Comparison of ENCODE assay signal across 9 cellular contexts in the genomic region with DNA sequence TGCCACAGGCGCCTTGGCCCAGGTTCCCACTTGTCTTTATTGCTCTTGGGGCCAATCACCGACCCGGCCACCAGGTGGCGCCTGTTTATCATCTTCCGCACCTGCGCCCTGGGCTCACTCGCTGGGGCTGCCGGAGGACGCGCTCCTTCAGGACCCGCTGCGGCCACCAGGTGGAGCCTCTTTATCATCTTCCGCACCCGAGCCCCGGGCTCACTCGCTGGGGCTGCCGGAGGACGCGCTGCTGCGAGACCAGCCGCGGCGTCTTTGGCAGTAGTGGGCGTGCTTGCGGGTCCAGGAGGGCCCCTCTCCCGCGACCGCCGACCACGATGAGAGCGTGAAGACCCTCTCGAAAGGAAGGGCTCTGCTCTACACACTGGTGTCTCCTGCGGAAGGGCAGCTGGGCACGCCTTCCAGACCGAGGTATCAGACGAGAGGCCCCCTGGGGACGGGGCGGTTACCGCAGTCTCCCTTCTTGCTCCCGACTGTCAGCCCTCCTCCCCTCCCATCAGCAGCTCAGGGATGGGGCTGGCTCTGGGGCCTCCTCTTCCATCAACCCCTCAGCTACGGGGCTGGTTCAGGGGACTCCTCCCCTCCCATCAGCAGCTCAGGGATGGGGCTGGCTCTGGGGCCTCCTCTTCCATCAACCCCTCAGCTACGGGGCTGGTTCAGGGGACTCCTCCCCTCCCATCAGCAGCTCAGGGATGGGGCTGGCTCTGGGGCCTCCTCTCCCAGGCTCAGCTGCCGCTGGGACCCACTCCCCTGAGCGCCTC. TPM values are rescaled to one million over a fixed set of nuclear protein-coding genes. Genes with fewer than 3 reads are reported as not detected.
A peak's percentile ranks its signal among the peaks of the same experiment; 100 is the strongest.
DNase-seq lines count a peak whose midpoint lies in the region; ATAC-seq and TF ChIP-seq lines count a peak whose summit lies in the region.
"Not testable (repeated sequence)": the region's sequence is repeated elsewhere in the genome, so short reads cannot be mapped to it uniquely, and the experiment has no call there.
"Had no signal": no experiment of that assay in that cellular context is flagged by ENCODE, and none has a peak within 500 bp of the region (broad histone marks: within the 10 kb centered on the region; RNA-seq: fewer than 3 reads in every experiment).

No MANE protein-coding gene starts in this region.

- not testable (repeated sequence) for H3K9ac ChIP-seq in endocrine pancreas (ENCODE audit: control insufficient read depth, insufficient read depth, low read length); mesenchymal stem cell (ENCODE audit: low read length)

- 65% methylated on average over 42 of the region's 44 CpGs for WGBS in mesenchymal stem cell

- DNase-seq in CD8-positive, alpha-beta memory T cell = peak; percentile 27 to 84 (median 58)
- peak; percentile 75 for DNase-seq in GM20000 (ENCODE audit: low spot score)
- peak; percentile 82 for DNase-seq in OCI-LY7 (ENCODE audit: low spot score)
- DNase-seq in activated T-cell treated with anti-CD3 and anti-CD28 coated beads for 1 hour (ENCODE audit: low read depth) = peak; percentile 73
- DNase-seq in mesenchymal stem cell = not testable (repeated sequence)
- peak; percentile 80 for DNase-seq in stimulated activated CD8-positive, alpha-beta memory T cell treated with anti-CD3 and anti-CD28 coated beads, Interleukin-12 subunit alpha, Interleukin-12 subunit beta, amount 100 ng/mL, for 24 hours (ENCODE audit: extremely low read depth)

- H2BK120ac ChIP-seq in mesenchymal stem cell (ENCODE audit: low read depth, low read length) = not testable (repeated sequence)

- not testable (repeated sequence) for H3K36me3 ChIP-seq in CD8-positive, alpha-beta memory T cell (ENCODE audit: insufficient read depth, low read length); OCI-LY7 (ENCODE audit: insufficient read depth, low read length); endocrine pancreas (ENCODE audit: control insufficient read depth, insufficient read depth, low read length); mesenchymal stem cell (ENCODE audit: control insufficient read depth in 1 of 2, insufficient read depth in 2 of 2, low read depth in 1 of 2, low read length in 2 of 2)

- peak overlapping the region; percentile 53 for H3K4me3 ChIP-seq in CD8-positive, alpha-beta memory T cell (ENCODE audit: low read length)
- peak overlapping the region; percentile 65 for H3K4me3 ChIP-seq in OCI-LY7 (ENCODE audit: low read depth, low read length, poor library complexity, severe bottlenecking)
- H3K4me3 ChIP-seq in endocrine pancreas (ENCODE audit: control insufficient read depth, insufficient read depth, low read length) = peak overlapping the region; percentile 47
- H3K4me3 ChIP-seq in mesenchymal stem cell (ENCODE audit: insufficient read depth in 1 of 2, low read depth in 1 of 2, low read length in 2 of 2) = peak overlapping the region; percentile 57 to 68

- not testable (repeated sequence) for H3K27me3 Mint-ChIP-seq in CD8-positive, alpha-beta memory T cell

- not testable (repeated sequence) for H3K9me3 ChIP-seq in CD8-positive, alpha-beta memory T cell (ENCODE audit: low read length); OCI-LY7 (ENCODE audit: low read length); endocrine pancreas (ENCODE audit: control insufficient read depth, low read length)
- peaks cover 20% of the 10 kb centered on the region for H3K9me3 ChIP-seq in mesenchymal stem cell (ENCODE audit: control insufficient read depth, low read length)

- H2BK5ac ChIP-seq in mesenchymal stem cell (ENCODE audit: low read depth, low read length, poor library complexity, severe bottlenecking) = not testable (repeated sequence)

- not testable (repeated sequence) for H4K91ac ChIP-seq in mesenchymal stem cell (ENCODE audit: low read length)

- H3K4me1 ChIP-seq in CD8-positive, alpha-beta memory T cell (ENCODE audit: insufficient read depth, low read length); OCI-LY7 (ENCODE audit: insufficient read depth, low read length, poor library complexity, severe bottlenecking); endocrine pancreas (ENCODE audit: control insufficient read depth, insufficient read depth, low read length); mesenchymal stem cell (ENCODE audit: control insufficient read depth, insufficient read depth, low read depth, low read length): not testable (repeated sequence)

- H3K79me1 ChIP-seq in mesenchymal stem cell (replicated peaks; ENCODE audit: low read length, poor library complexity, severe bottlenecking) = not testable (repeated sequence)

- H3K4me2 ChIP-seq in OCI-LY7 (ENCODE audit: low read length) (peak overlapping the region; percentile 58; the same call in 1 of the 2 replicates), mesenchymal stem cell (ENCODE audit: low read length, poor library complexity, severe bottlenecking) (peak overlapping the region; percentile 76)

- H2BK15ac ChIP-seq in mesenchymal stem cell (ENCODE audit: low read depth, poor library complexity, severe bottlenecking) = not testable (repeated sequence)

- H3K9me2 ChIP-seq in OCI-LY7 (ENCODE audit: insufficient read depth, low read length) = not testable (repeated sequence)

- not testable (repeated sequence) for H3K9me3 Mint-ChIP-seq in CD8-positive, alpha-beta memory T cell

- not testable (repeated sequence) for H4K20me1 ChIP-seq in OCI-LY7 (ENCODE audit: insufficient read depth, low read length)

- H3K4me1 Mint-ChIP-seq in CD8-positive, alpha-beta memory T cell = not testable (repeated sequence)

- H3K27ac Mint-ChIP-seq in CD8-positive, alpha-beta memory T cell = peak overlapping the region in 2 of 8 donors; percentile 47 to 48

- not testable (repeated sequence) for H3K36me3 Mint-ChIP-seq in CD8-positive, alpha-beta memory T cell

- H3K18ac ChIP-seq in mesenchymal stem cell (ENCODE audit: low read depth in 1 of 2, low read length in 2 of 2) = not testable (repeated sequence)

- H2AFZ ChIP-seq in OCI-LY7 (ENCODE audit: low read length) = peak overlapping the region; percentile 78; the same call in 1 of the 2 replicates
- H2AFZ ChIP-seq in mesenchymal stem cell (ENCODE audit: low read depth, low read length) = not testable (repeated sequence)

- POLR2A ChIA-PET in CD8-positive, alpha-beta memory T cell (lab: Charles Lee) = not testable (repeated sequence)
- POLR2A ChIA-PET in OCI-LY7 (lab: Charles Lee) = interaction anchor here (0.7 kb wide), 1 partner anchor 1142 kb away, joined by 4 read pairs; no protein-coding TSS in a partner anchor

- peak; percentile 100 for ATAC-seq in HG03442 (IDR thresholded peaks at IDR 0.05; ENCODE audit: unreplicated experiment)

- H3K23ac ChIP-seq in mesenchymal stem cell (ENCODE audit: low read length in 2 of 2) = not testable (repeated sequence)

- peak overlapping the region in 6 of 7 donors; percentile 35 to 77 (median 68) for H3K4me3 Mint-ChIP-seq in CD8-positive, alpha-beta memory T cell

- H2BK12ac ChIP-seq in mesenchymal stem cell (ENCODE audit: low read length in 2 of 2) = not testable (repeated sequence)

- not testable (repeated sequence) for H3K27ac ChIP-seq in CD8-positive, alpha-beta memory T cell (ENCODE audit: low read depth, low read length); OCI-LY7 (ENCODE audit: low read depth, low read length, poor library complexity, severe bottlenecking); mesenchymal stem cell (ENCODE audit: low read length, poor library complexity, severe bottlenecking)

- CTCF ChIA-PET in CD8-positive, alpha-beta memory T cell (lab: Charles Lee) = interaction anchor here (1.2 kb wide), 1 partner anchor 869 kb away, joined by 3 read pairs; no protein-coding TSS in a partner anchor
- CTCF ChIA-PET in OCI-LY7 (lab: Charles Lee; ENCODE audit: unreplicated experiment) = not testable (repeated sequence)

- not testable (repeated sequence) for H4K8ac ChIP-seq in mesenchymal stem cell (ENCODE audit: low read length)

- intact Hi-C loops in OCI-LY7 (cut with micrococcal nuclease; ENCODE audit: unreplicated experiment) = loop anchor here (10.0 kb wide), 1 partner anchor 208 kb away; the partner anchor contains the start of gene OR2M5

- not testable (repeated sequence) for H2AK5ac ChIP-seq in mesenchymal stem cell (ENCODE audit: low read length, severe bottlenecking)

- H3K4ac ChIP-seq in mesenchymal stem cell (ENCODE audit: low read depth in 1 of 2, low read length in 2 of 2) = not testable (repeated sequence)

- H3K14ac ChIP-seq in mesenchymal stem cell (ENCODE audit: low read length in 2 of 2) = not testable (repeated sequence)

- H3K27me3 ChIP-seq in CD8-positive, alpha-beta memory T cell (ENCODE audit: insufficient read depth, low read length, poor library complexity, severe bottlenecking); endocrine pancreas (ENCODE audit: control insufficient read depth, insufficient read depth, low read length); mesenchymal stem cell (ENCODE audit: control insufficient read depth in 1 of 2, insufficient read depth in 1 of 2, low read length in 2 of 2): not testable (repeated sequence)

- BruUV-seq in OCI-LY7 (replicated peaks; lab: Mats Ljungman, UMichigan) = not testable (repeated sequence)

- not testable (repeated sequence) for H3K79me2 ChIP-seq in OCI-LY7 (ENCODE audit: insufficient read depth, low read depth, low read length)

- TF ChIP-seq CTCF in GM20000 (IDR thresholded peaks at IDR 0.05; ENCODE audit: extremely low read depth, missing control alignments) = peak; percentile 76
- TF ChIP-seq CTCF in OCI-LY7 (conservative IDR thresholded peaks at IDR 0.05; ENCODE audit: low read length) = peak; percentile 82

RNA-seq across cellular contexts. Expression of gene OR2L8, which starts 11.5 kb away (rescaled TPM):
- total RNA-seq in CD8-positive, alpha-beta memory T cell = not detected
- not detected for polyA plus RNA-seq in CD8-positive, alpha-beta memory T cell
- total RNA-seq in OCI-LY7 (2014; rRNA removed; shearing (Covaris generic)) = not detected in 2 replicates
- total RNA-seq in OCI-LY7 (2022) = not detected in 2 replicates
- polyA plus RNA-seq in mesenchymal stem cell (2013, experiment 1 of 2) = not detected
- not detected for polyA plus RNA-seq in mesenchymal stem cell (2013, experiment 2 of 2)
- total RNA-seq: activated CD8-positive, alpha-beta memory T cell treated with anti-CD3 and anti-CD28 coated beads for 36 hours had no signal

RNA-seq across cellular contexts. Expression of gene OR2AJ1, which starts 12.5 kb away (rescaled TPM):
- not detected for total RNA-seq in CD8-positive, alpha-beta memory T cell
- polyA plus RNA-seq in CD8-positive, alpha-beta memory T cell = not detected
- total RNA-seq in OCI-LY7 (2014; rRNA removed; shearing (Covaris generic)) = not detected in 2 replicates
- not detected in 2 replicates for total RNA-seq in OCI-LY7 (2022)
- not detected for polyA plus RNA-seq in mesenchymal stem cell (2013, experiment 1 of 2)
- not detected for polyA plus RNA-seq in mesenchymal stem cell (2013, experiment 2 of 2)
- total RNA-seq: activated CD8-positive, alpha-beta memory T cell treated with anti-CD3 and anti-CD28 coated beads for 36 hours had no signal

RNA-seq across cellular contexts. Expression of gene OR2T8, which starts 17.1 kb away (rescaled TPM):
- not detected for total RNA-seq in CD8-positive, alpha-beta memory T cell
- not detected for polyA plus RNA-seq in CD8-positive, alpha-beta memory T cell
- total RNA-seq in OCI-LY7 (2014; rRNA removed; shearing (Covaris generic)) = not detected in 2 replicates
- total RNA-seq in OCI-LY7 (2022) = not detected in 2 replicates
- polyA plus RNA-seq in mesenchymal stem cell (2013, experiment 1 of 2) = not detected
- not detected for polyA plus RNA-seq in mesenchymal stem cell (2013, experiment 2 of 2)
- total RNA-seq: activated CD8-positive, alpha-beta memory T cell treated with anti-CD3 and anti-CD28 coated beads for 36 hours had no signal

RNA-seq across cellular contexts. Expression of gene OR2AK2, which starts 27.9 kb away (rescaled TPM):
- not detected for total RNA-seq in CD8-positive, alpha-beta memory T cell
- polyA plus RNA-seq in CD8-positive, alpha-beta memory T cell = not detected
- total RNA-seq in OCI-LY7 (2014; rRNA removed; shearing (Covaris generic)) = 0.15 TPM in 1 of 2 replicates, not detected in the other
- not detected in 2 replicates for total RNA-seq in OCI-LY7 (2022)
- polyA plus RNA-seq in mesenchymal stem cell (2013, experiment 1 of 2) = not detected
- polyA plus RNA-seq in mesenchymal stem cell (2013, experiment 2 of 2) = not detected
- total RNA-seq: activated CD8-positive, alpha-beta memory T cell treated with anti-CD3 and anti-CD28 coated beads for 36 hours had no signal

RNA-seq across cellular contexts. Expression of gene OR2W3, which starts 41.8 kb away (rescaled TPM):
- total RNA-seq in CD8-positive, alpha-beta memory T cell = not detected
- polyA plus RNA-seq in CD8-positive, alpha-beta memory T cell = not detected
- total RNA-seq in OCI-LY7 (2014; rRNA removed; shearing (Covaris generic)) = not detected in 2 replicates
- total RNA-seq in OCI-LY7 (2022) = not detected in 2 replicates
- 0.26 TPM for polyA plus RNA-seq in mesenchymal stem cell (2013, experiment 1 of 2)
- 0.33 TPM for polyA plus RNA-seq in mesenchymal stem cell (2013, experiment 2 of 2)
- total RNA-seq: activated CD8-positive, alpha-beta memory T cell treated with anti-CD3 and anti-CD28 coated beads for 36 hours had no signal
